Comparison of ENCODE assay signal across 25 cellular contexts in the genomic region with DNA sequence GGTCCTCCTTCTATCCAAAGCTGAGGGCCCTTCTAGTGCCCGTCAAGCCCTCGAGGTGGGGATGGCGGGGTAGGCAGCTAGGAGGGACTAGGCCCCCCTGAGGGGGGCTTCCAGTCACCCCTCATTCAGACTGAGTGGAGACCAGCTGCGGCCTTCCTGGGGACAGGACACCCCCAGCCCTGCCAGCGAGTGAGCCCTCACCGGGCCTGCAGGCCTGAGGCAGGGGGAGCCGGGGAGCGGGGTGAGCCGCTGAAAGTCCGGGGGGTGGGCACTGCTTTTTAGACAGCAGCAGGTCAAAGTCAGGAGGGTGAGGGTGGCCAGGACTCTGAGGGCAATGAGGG. TPM values are rescaled to one million over a fixed set of nuclear protein-coding genes. Genes with fewer than 3 reads are reported as not detected.
"Had no signal": no experiment of that assay in that cellular context is flagged by ENCODE, and none has a peak within 500 bp of the region (broad histone marks: within the 10 kb centered on the region; RNA-seq: fewer than 3 reads in every experiment).

No MANE protein-coding gene starts in this region.

- H3K4me1 Mint-ChIP-seq: immature natural killer cell had no signal

- H3K27me3 ChIP-seq: brain microvascular endothelial cell, thyroid gland had no signal

- H3K9ac ChIP-seq: parathyroid adenoma had no signal

- H3K27ac ChIP-seq: brain microvascular endothelial cell, esophagus squamous epithelium, left ventricle myocardium inferior, parathyroid adenoma, thyroid gland had no signal

- H3K4me3 Mint-ChIP-seq: activated CD4-positive, alpha-beta T cell treated with anti-CD3 and anti-CD28 coated beads, Interleukin-2, amount 10 ng/mL, durations not matched to agents 24 days and 14 days; activated CD8-positive, alpha-beta T cell treated with anti-CD3 and anti-CD28 coated beads for 36 hours; activated T-cell treated with anti-CD3 and anti-CD28 coated beads, Interleukin-2, amount 50 U/mL, for 24 hours; immature natural killer cell; stimulated activated naive B cell treated with anti-CD40 and anti-IgM and Interleukin-4, amounts not matched to agents 10 μg/mL and 1 μg/mL and 100 μg/mL, for 72 hours had no signal

- H3K36me3 ChIP-seq: brain microvascular endothelial cell, esophagus squamous epithelium, left ventricle myocardium inferior, thyroid gland had no signal

- H3K36me3 Mint-ChIP-seq: immature natural killer cell; stimulated activated naive B cell treated with anti-CD40 and anti-IgM and Interleukin-4, amounts not matched to agents 10 μg/mL and 1 μg/mL and 100 μg/mL, for 72 hours had no signal

- H3K4me3 ChIP-seq: esophagus squamous epithelium, left ventricle myocardium inferior, smooth muscle cell, thyroid gland had no signal

- H3K79me2 ChIP-seq: parathyroid adenoma had no signal

- H3K9me3 ChIP-seq: esophagus squamous epithelium, left ventricle myocardium inferior, thyroid gland had no signal

- H3K27ac Mint-ChIP-seq: activated CD4-positive, alpha-beta T cell treated with anti-CD3 and anti-CD28 coated beads, Interleukin-2, amount 10 ng/mL, durations not matched to agents 24 days and 14 days; activated CD8-positive, alpha-beta T cell treated with anti-CD3 and anti-CD28 coated beads for 36 hours; activated T-cell treated with anti-CD3 and anti-CD28 coated beads, Interleukin-2, amount 50 U/mL, for 24 hours; activated T-helper 2 cell treated with anti-CD3 and anti-CD28 coated beads, Interferon-gamma antibody, Interleukin-2, Interleukin-4, amounts not matched to agents 10 μg/mL and 5 μg/mL and 100 μg/mL, durations not matched to agents 14 hours and 24 hours and 36 hours; immature natural killer cell; stimulated activated naive B cell treated with anti-CD40 and anti-IgM and Interleukin-4, amounts not matched to agents 10 μg/mL and 1 μg/mL and 100 μg/mL, for 72 hours had no signal

- H3K4me1 ChIP-seq: left ventricle myocardium inferior, thyroid gland had no signal

- H2AFZ ChIP-seq: parathyroid adenoma had no signal

- H3K4me2 ChIP-seq: smooth muscle cell had no signal

- ATAC-seq: activated CD8-positive, alpha-beta T cell treated with anti-CD3 and anti-CD28 coated beads for 36 hours had no signal

- DNase-seq: activated CD4-positive, alpha-beta T cell treated with anti-CD3 and anti-CD28 coated beads, Interleukin-2, amount 10 ng/mL, durations not matched to agents 24 days and 14 days; activated CD4-positive, CD25-positive, alpha-beta regulatory T cell; activated CD8-positive, alpha-beta T cell treated with anti-CD3 and anti-CD28 coated beads for 36 hours; activated naive CD4-positive, alpha-beta T cell treated with anti-CD3 and anti-CD28 coated beads, Interleukin-2, amount 50 U/mL, for 16 hours; activated T-cell treated with anti-CD3 and anti-CD28 coated beads, Interleukin-2, amount 50 U/mL, for 24 hours; aorta; brain microvascular endothelial cell; central memory CD4-positive, alpha-beta T cell; cortex of kidney; effector memory CD4-positive, alpha-beta T cell; esophagus squamous epithelium; immature natural killer cell; kidney glomerular epithelial cell; left ventricle myocardium inferior; stimulated activated CD4-positive, alpha-beta T cell treated with anti-CD3 and anti-CD28 coated beads, Interleukin-4, amount 100 ng/mL, for 4 hours; stimulated activated naive B cell treated with anti-CD40 and anti-IgM and Interleukin-4, amounts not matched to agents 10 μg/mL and 1 μg/mL and 100 μg/mL, for 72 hours; thyroid gland had no signal

- H3K9me3 Mint-ChIP-seq: activated CD4-positive, alpha-beta T cell treated with anti-CD3 and anti-CD28 coated beads, Interleukin-2, amount 10 ng/mL, durations not matched to agents 24 days and 14 days; activated CD8-positive, alpha-beta T cell treated with anti-CD3 and anti-CD28 coated beads for 36 hours; activated T-cell treated with anti-CD3 and anti-CD28 coated beads, Interleukin-2, amount 50 U/mL, for 24 hours; activated T-helper 2 cell treated with anti-CD3 and anti-CD28 coated beads, Interferon-gamma antibody, Interleukin-2, Interleukin-4, amounts not matched to agents 10 μg/mL and 5 μg/mL and 100 μg/mL, durations not matched to agents 14 hours and 24 hours and 36 hours; stimulated activated naive B cell treated with anti-CD40 and anti-IgM and Interleukin-4, amounts not matched to agents 10 μg/mL and 1 μg/mL and 100 μg/mL, for 72 hours had no signal

RNA-seq across cellular contexts. Expression of a gene that starts 8.7 kb away (rescaled TPM):
- total RNA-seq: aorta; endothelial cell of umbilical vein; left ventricle myocardium inferior; sciatic nerve; subcutaneous adipose tissue; T-helper 2 cell treated with Interferon-gamma antibody and Interleukin-4, amounts not matched to agents 100 ng/mL and 5 ng/mL, for 36 hours; thyroid gland had no signal

RNA-seq across cellular contexts. Expression of a gene that starts 57.3 kb away (rescaled TPM):
- total RNA-seq: activated CD4-positive, alpha-beta T cell treated with anti-CD3 and anti-CD28 coated beads, Interleukin-2, amount 10 ng/mL, durations not matched to agents 24 days and 14 days; activated CD8-positive, alpha-beta T cell treated with anti-CD3 and anti-CD28 coated beads for 36 hours; endothelial cell of umbilical vein; esophagus squamous epithelium; urinary bladder had no signal
